ENCODE assay signal across 1 cellular context in genomic region chr13:94658926-94659649, GRCh38.
TF ChIP-seq lines count a peak whose summit lies in the region.

No MANE protein-coding gene starts in this region.

TF ChIP-seq in K562, 482 proteins besides CTCF, POLR2A, EP300 and RAD21 (continued from another document):
- TF ChIP-seq, protein P1, sequence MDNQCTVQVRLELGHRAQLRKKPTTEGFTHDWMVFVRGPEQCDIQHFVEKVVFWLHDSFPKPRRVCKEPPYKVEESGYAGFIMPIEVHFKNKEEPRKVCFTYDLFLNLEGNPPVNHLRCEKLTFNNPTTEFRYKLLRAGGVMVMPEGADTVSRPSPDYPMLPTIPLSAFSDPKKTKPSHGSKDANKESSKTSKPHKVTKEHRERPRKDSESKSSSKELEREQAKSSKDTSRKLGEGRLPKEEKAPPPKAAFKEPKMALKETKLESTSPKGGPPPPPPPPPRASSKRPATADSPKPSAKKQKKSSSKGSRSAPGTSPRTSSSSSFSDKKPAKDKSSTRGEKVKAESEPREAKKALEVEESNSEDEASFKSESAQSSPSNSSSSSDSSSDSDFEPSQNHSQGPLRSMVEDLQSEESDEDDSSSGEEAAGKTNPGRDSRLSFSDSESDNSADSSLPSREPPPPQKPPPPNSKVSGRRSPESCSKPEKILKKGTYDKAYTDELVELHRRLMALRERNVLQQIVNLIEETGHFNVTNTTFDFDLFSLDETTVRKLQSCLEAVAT (IDR thresholded peaks at IDR 0.05): 0 out of 4 replicates have a peak, but pooled peaks of 1 of the 2 experiments have one; percentile 30
- TF ChIP-seq, protein P2, sequence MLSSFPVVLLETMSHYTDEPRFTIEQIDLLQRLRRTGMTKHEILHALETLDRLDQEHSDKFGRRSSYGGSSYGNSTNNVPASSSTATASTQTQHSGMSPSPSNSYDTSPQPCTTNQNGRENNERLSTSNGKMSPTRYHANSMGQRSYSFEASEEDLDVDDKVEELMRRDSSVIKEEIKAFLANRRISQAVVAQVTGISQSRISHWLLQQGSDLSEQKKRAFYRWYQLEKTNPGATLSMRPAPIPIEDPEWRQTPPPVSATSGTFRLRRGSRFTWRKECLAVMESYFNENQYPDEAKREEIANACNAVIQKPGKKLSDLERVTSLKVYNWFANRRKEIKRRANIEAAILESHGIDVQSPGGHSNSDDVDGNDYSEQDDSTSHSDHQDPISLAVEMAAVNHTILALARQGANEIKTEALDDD (IDR thresholded peaks at IDR 0.05): peak; percentile 93
- TF ChIP-seq HMG20A (CRISPR knock-in tag; conservative IDR thresholded peaks at IDR 0.05): no peak
TF ChIP-seq in K562: peak in this region for 3.
